8 cellular contexts compared by ENCODE assay signal in genomic region chr22:41620646-41621098, GRCh38. TPM values are rescaled to one million over a fixed set of nuclear protein-coding genes. Genes with fewer than 3 reads are reported as not detected.
DNase-seq lines count a peak whose midpoint lies in the region; ATAC-seq and TF ChIP-seq lines count a peak whose summit lies in the region.

DESI1 (minus strand) TSS chr22:41621043; CDS start chr22:41620839, 204 bp downstream.

- H3K9me3 Mint-ChIP-seq in immature natural killer cell: no peaks in the 10 kb centered on the region
- H3K9me3 Mint-ChIP-seq in stimulated activated effector memory CD8-positive, alpha-beta T cell treated with anti-CD3 and anti-CD28 coated beads, Interleukin-12 subunit alpha, Interleukin-12 subunit beta, amount 100 ng/mL, for 72 hours: no peaks in the 10 kb centered on the region

- peaks cover 0 to 4% (median 0%) of the 10 kb centered on the region in 3 donors for H3K36me3 Mint-ChIP-seq in immature natural killer cell
- peaks cover 94% of the 10 kb centered on the region for H3K36me3 Mint-ChIP-seq in stimulated activated effector memory CD8-positive, alpha-beta T cell treated with anti-CD3 and anti-CD28 coated beads, Interleukin-12 subunit alpha, Interleukin-12 subunit beta, amount 100 ng/mL, for 72 hours

- peaks cover 6 to 10% (median 10%) of the 10 kb centered on the region in 3 donors for H3K27me3 Mint-ChIP-seq in immature natural killer cell (ENCODE audit: low read depth in 3 of 3)

- H3K4me3 Mint-ChIP-seq in immature natural killer cell: peak within 1 kb of the TSS; percentile 93 to 99 (median 97)
- peak within 1 kb of the TSS; percentile 99 for H3K4me3 Mint-ChIP-seq in stimulated activated effector memory CD8-positive, alpha-beta T cell treated with anti-CD3 and anti-CD28 coated beads, Interleukin-12 subunit alpha, Interleukin-12 subunit beta, amount 100 ng/mL, for 72 hours

- H3K4me3 ChIP-seq in astrocyte of the spinal cord (ENCODE audit: low read depth, low read length): peak within 1 kb of the TSS; percentile 89

- peaks cover 31 to 37% of the 10 kb centered on the region in 2 donors for H3K4me1 Mint-ChIP-seq in immature natural killer cell
- peaks cover 49% of the 10 kb centered on the region for H3K4me1 Mint-ChIP-seq in stimulated activated effector memory CD8-positive, alpha-beta T cell treated with anti-CD3 and anti-CD28 coated beads, Interleukin-12 subunit alpha, Interleukin-12 subunit beta, amount 100 ng/mL, for 72 hours

- H3K27ac Mint-ChIP-seq in immature natural killer cell: peak within 1 kb of the TSS; percentile 97 to 100 (median 99)
- H3K27ac Mint-ChIP-seq in stimulated activated effector memory CD8-positive, alpha-beta T cell treated with anti-CD3 and anti-CD28 coated beads, Interleukin-12 subunit alpha, Interleukin-12 subunit beta, amount 100 ng/mL, for 72 hours: peak within 1 kb of the TSS; percentile 99

- in situ Hi-C loops in astrocyte of the spinal cord (cut with HindIII; ENCODE audit: low sequenced_read_pairs): no loop called here

- peak; percentile 31 for DNase-seq in GM10266 (ENCODE audit: extremely low spot score)
- DNase-seq in KG1 (lab: John Stamatoyannopoulos, UW): peak; percentile 66
- DNase-seq in astrocyte of the spinal cord (ENCODE audit: low read depth, low spot score): peak; percentile 20
- DNase-seq in immature natural killer cell: no peak
- DNase-seq in stimulated activated effector memory CD8-positive, alpha-beta T cell treated with anti-CD3 and anti-CD28 coated beads, Interleukin-12 subunit alpha, Interleukin-12 subunit beta, amount 100 ng/mL, for 72 hours (ENCODE audit: low spot score in 2 of 2): no peak
- no peak for DNase-seq in stimulated activated CD4-positive, alpha-beta T cell treated with anti-CD3 and anti-CD28 coated beads, Interleukin-2, amount 100 ng/mL, for 48 hours
- DNase-seq in SHP77 (lab: John Stamatoyannopoulos, UW): no peak

- TF ChIP-seq CTCF in GM10266 (IDR thresholded peaks at IDR 0.05; ENCODE audit: control insufficient read depth, insufficient read depth, low read depth, missing control alignments) (no peak), astrocyte of the spinal cord (IDR thresholded peaks at IDR 0.05; ENCODE audit: low read depth, low read length) (peak; percentile 2)

- ATAC-seq in GM21529 (IDR thresholded peaks at IDR 0.05; ENCODE audit: unreplicated experiment): peak; percentile 24
- peak; percentile 45 for ATAC-seq in stimulated activated effector memory CD8-positive, alpha-beta T cell treated with anti-CD3 and anti-CD28 coated beads, Interleukin-12 subunit alpha, Interleukin-12 subunit beta, amount 100 ng/mL, for 72 hours

RNA-seq across cellular contexts. Expression of gene DESI1, which starts in this region (rescaled TPM):
- polyA plus RNA-seq in immature natural killer cell: 10 to 100 TPM; 10.4 to 18.6 (median 11.4) TPM

Comparison
In these comparisons a context has a peak if more than half of its experiments do, and no peak if none do; other contexts are left out.
1. DNase-seq: peak in GM10266 (single experiment), KG1 (single experiment) and astrocyte of the spinal cord (single experiment); none in immature natural killer cell (0 of 3), stimulated activated effector memory CD8-positive, alpha-beta T cell treated with anti-CD3 and anti-CD28 coated beads, Interleukin-12 subunit alpha, Interleukin-12 subunit beta, amount 100 ng/mL, for 72 hours (0 of 2), stimulated activated CD4-positive, alpha-beta T cell treated with anti-CD3 and anti-CD28 coated beads, Interleukin-2, amount 100 ng/mL, for 48 hours (0 of 2) and SHP77 (0 of 2).